Comparison of ENCODE assay signal across 11 cellular contexts in the genomic region with DNA sequence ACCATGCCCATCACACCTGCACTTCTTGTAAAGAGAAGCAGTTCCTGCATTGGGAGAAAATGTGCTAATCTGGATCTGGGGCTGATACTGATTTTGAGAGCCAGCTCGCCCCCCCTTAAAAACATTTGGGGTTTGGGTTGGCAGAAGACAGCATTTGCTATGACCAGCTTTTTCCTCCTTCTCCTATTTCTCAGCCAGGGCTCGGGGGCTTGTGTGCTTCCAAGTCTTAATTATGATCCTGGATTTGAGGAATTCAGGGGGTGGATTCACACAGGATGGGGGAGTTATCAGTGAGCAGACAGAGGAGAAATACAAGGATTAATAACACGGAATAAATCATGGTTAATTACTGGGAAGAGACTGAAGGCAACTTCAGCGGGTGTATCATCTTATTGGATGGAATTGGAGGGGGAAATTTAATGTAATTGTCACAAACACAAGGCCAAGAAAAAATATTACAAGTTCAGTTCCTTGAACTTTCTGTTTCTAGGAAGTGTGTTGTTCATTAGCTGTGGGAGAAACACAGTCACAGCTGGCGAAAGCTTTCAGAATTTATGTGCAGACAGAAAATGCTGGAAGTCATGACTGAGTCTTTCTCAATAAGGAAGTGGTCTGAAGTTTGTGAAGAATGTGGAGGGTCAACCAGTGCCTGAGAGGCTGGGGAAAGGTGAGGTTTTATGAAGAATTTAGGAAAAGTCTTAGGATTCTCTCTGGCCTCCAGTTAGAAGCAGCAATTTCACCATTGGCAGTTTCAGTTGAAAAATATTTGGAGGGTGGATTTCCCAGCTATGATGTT. TPM values are rescaled to one million over a fixed set of nuclear protein-coding genes. Genes with fewer than 3 reads are reported as not detected.
DNase-seq lines count a peak whose midpoint lies in the region; ATAC-seq and TF ChIP-seq lines count a peak whose summit lies in the region.
"Had no signal": no experiment of that assay in that cellular context is flagged by ENCODE, and none has a peak within 500 bp of the region (broad histone marks: within the 10 kb centered on the region; RNA-seq: fewer than 3 reads in every experiment).

No MANE protein-coding gene starts in this region.

- no peak overlapping the region for H3K4me3 Mint-ChIP-seq in activated T-helper 17 cell treated with anti-CD3 and anti-CD28 coated beads, Interleukin-2, amount 50 U/mL, for 72 hours
- no peak overlapping the region for H3K4me3 Mint-ChIP-seq in activated T-cell treated with anti-CD3 and anti-CD28 coated beads, Interleukin-2, amount 50 U/mL, for 72 hours

- no peaks in the 10 kb centered on the region for H3K4me1 Mint-ChIP-seq in activated T-helper 17 cell treated with anti-CD3 and anti-CD28 coated beads, Interleukin-2, amount 50 U/mL, for 72 hours
- peaks cover 4% of the 10 kb centered on the region for H3K4me1 Mint-ChIP-seq in activated T-cell treated with anti-CD3 and anti-CD28 coated beads, Interleukin-2, amount 50 U/mL, for 72 hours (ENCODE audit: low read depth)

- peaks cover 7% of the 10 kb centered on the region for H3K27me3 Mint-ChIP-seq in activated T-helper 17 cell treated with anti-CD3 and anti-CD28 coated beads, Interleukin-2, amount 50 U/mL, for 72 hours
- H3K27me3 Mint-ChIP-seq in activated T-cell treated with anti-CD3 and anti-CD28 coated beads, Interleukin-2, amount 50 U/mL, for 72 hours (ENCODE audit: low read depth) = no peaks in the 10 kb centered on the region

- ATAC-seq in activated T-helper 17 cell treated with anti-CD3 and anti-CD28 coated beads, Interleukin-2, amount 50 U/mL, for 72 hours (replicated peaks) = no peak
- no peak for ATAC-seq in activated T-cell treated with anti-CD3 and anti-CD28 coated beads, Interleukin-2, amount 50 U/mL, for 72 hours (replicated peaks in 1 of 2)
- ATAC-seq in GM18870 (IDR thresholded peaks at IDR 0.05; ENCODE audit: unreplicated experiment) = no peak
- ATAC-seq: Panc1 had no signal

- H3K9me3 Mint-ChIP-seq in activated T-helper 17 cell treated with anti-CD3 and anti-CD28 coated beads, Interleukin-2, amount 50 U/mL, for 72 hours = no peaks in the 10 kb centered on the region
- no peaks in the 10 kb centered on the region for H3K9me3 Mint-ChIP-seq in activated T-cell treated with anti-CD3 and anti-CD28 coated beads, Interleukin-2, amount 50 U/mL, for 72 hours

- H3K36me3 Mint-ChIP-seq in activated T-helper 17 cell treated with anti-CD3 and anti-CD28 coated beads, Interleukin-2, amount 50 U/mL, for 72 hours (ENCODE audit: low read depth) = no peaks in the 10 kb centered on the region
- no peaks in the 10 kb centered on the region for H3K36me3 Mint-ChIP-seq in activated T-cell treated with anti-CD3 and anti-CD28 coated beads, Interleukin-2, amount 50 U/mL, for 72 hours (ENCODE audit: insufficient read depth in 2 of 2)

- TF ChIP-seq CTCF in C4-2B (conservative IDR thresholded peaks at IDR 0.05) (no peak), foreskin fibroblast (IDR thresholded peaks at IDR 0.05; ENCODE audit: low read depth, low read length) (no peak)

- peak overlapping the region; percentile 39 for H3K27ac ChIP-seq in C4-2B
- H3K27ac ChIP-seq: epithelial cell of prostate had no signal

- peak overlapping the region in 1 of 2 donors; percentile 27 for H3K4me3 ChIP-seq in foreskin fibroblast (ENCODE audit: low read depth in 1 of 2, low read length in 2 of 2)

- peak; percentile 46 for DNase-seq in NOMO-1 treated with dmso at 0.1 percent for 144 hours (lab: John Stamatoyannopoulos, UW; ENCODE audit: unreplicated experiment)
- DNase-seq in foreskin fibroblast = peak; percentile 77 to 89
- DNase-seq in renal cortical epithelial cell (ENCODE audit: low read depth) = peak; percentile 93
- no peak for DNase-seq in activated T-cell treated with anti-CD3 and anti-CD28 coated beads, Interleukin-2, amount 50 U/mL, for 72 hours
- DNase-seq in head of caudate nucleus = no peak
- DNase-seq: activated CD8-positive, alpha-beta memory T cell treated with anti-CD3 and anti-CD28 coated beads, Interleukin-2, amount 50 U/mL, for 4 hours had no signal

- intact Hi-C loops in head of caudate nucleus (cut with DNase I) = no loop called here

- H3K27ac Mint-ChIP-seq in activated T-helper 17 cell treated with anti-CD3 and anti-CD28 coated beads, Interleukin-2, amount 50 U/mL, for 72 hours = no peak overlapping the region
- no peak overlapping the region for H3K27ac Mint-ChIP-seq in activated T-cell treated with anti-CD3 and anti-CD28 coated beads, Interleukin-2, amount 50 U/mL, for 72 hours

RNA-seq across cellular contexts. Expression of gene C9orf152, which starts 15.2 kb away (rescaled TPM):
- total RNA-seq in renal cortical epithelial cell = not detected in 2 replicates
- total RNA-seq in activated T-helper 17 cell treated with anti-CD3 and anti-CD28 coated beads, Interleukin-2, amount 50 U/mL, for 72 hours = not detected
- total RNA-seq in activated T-cell treated with anti-CD3 and anti-CD28 coated beads, Interleukin-2, amount 50 U/mL, for 72 hours = not detected

Comparison
In these comparisons a context has a peak if more than half of its experiments do, and no peak if none do; other contexts are left out.
1. DNase-seq: peak in NOMO-1 treated with dmso at 0.1 percent for 144 hours (single experiment), foreskin fibroblast (2 of 2) and renal cortical epithelial cell (single experiment); none in activated T-cell treated with anti-CD3 and anti-CD28 coated beads, Interleukin-2, amount 50 U/mL, for 72 hours (0 of 2) and head of caudate nucleus (0 of 42).